In genomic region chr5:172800088-172800551, GRCh38 we compare ENCODE assay signal across 8 cellular contexts. TPM values are rescaled to one million over a fixed set of nuclear protein-coding genes. Genes with fewer than 3 reads are reported as not detected.
DNase-seq lines count a peak whose midpoint lies in the region; ATAC-seq, FAIRE-seq and TF ChIP-seq lines count a peak whose summit lies in the region.

No MANE protein-coding gene starts in this region.

- no peaks in the 10 kb centered on the region for H3K27me3 ChIP-seq in pancreas

- H3K4me1 Mint-ChIP-seq in stimulated activated naive B cell treated with anti-CD40 and anti-IgM and Interleukin-4, amounts not matched to agents 10 μg/mL and 1 μg/mL and 100 μg/mL, for 72 hours = peaks cover 6 to 9% of the 10 kb centered on the region in 2 donors

- peaks cover 0 to 6% (median 3%) of the 10 kb centered on the region in 3 donors for H3K4me1 ChIP-seq in pancreas

- FAIRE-seq in pancreas (lab: Jason Lieb, UNC) = no peak

- no peak overlapping the region for H3K27ac Mint-ChIP-seq in stimulated activated naive B cell treated with anti-CD40 and anti-IgM and Interleukin-4, amounts not matched to agents 10 μg/mL and 1 μg/mL and 100 μg/mL, for 72 hours

- H3K27me3 Mint-ChIP-seq in stimulated activated naive B cell treated with anti-CD40 and anti-IgM and Interleukin-4, amounts not matched to agents 10 μg/mL and 1 μg/mL and 100 μg/mL, for 72 hours = no peaks in the 10 kb centered on the region

- peak overlapping the region in 2 of 4 donors; percentile 20 to 48 for H3K27ac ChIP-seq in pancreas

- TF ChIP-seq CTCF in pancreas (IDR thresholded peaks at IDR 0.05) = no peak

- in situ Hi-C loops in Caki2 (cut with HindIII; ENCODE audit: low pct_unique_long_range_greater_than_20kb, low sequenced_read_pairs) = no loop called here

- WGBS in pancreas, 2 donors = 82 to 87% methylated on average over 16 of the region's 16 CpGs

- ATAC-seq in pancreas (peak in 3 of 4 donors; percentile 36 to 67 (median 59)), HG03108 (IDR thresholded peaks at IDR 0.05; ENCODE audit: unreplicated experiment) (no peak), HG02885 (IDR thresholded peaks at IDR 0.05; ENCODE audit: poor library complexity, unreplicated experiment) (no peak), GM21737 (IDR thresholded peaks at IDR 0.05; ENCODE audit: unreplicated experiment) (no peak)
- ATAC-seq in stimulated activated naive B cell treated with anti-CD40 and anti-IgM and Interleukin-4, amounts not matched to agents 10 μg/mL and 1 μg/mL and 100 μg/mL, for 72 hours (replicated peaks) = no peak

- H3K4me3 ChIP-seq in pancreas = no peak overlapping the region

- H3K36me3 Mint-ChIP-seq in stimulated activated naive B cell treated with anti-CD40 and anti-IgM and Interleukin-4, amounts not matched to agents 10 μg/mL and 1 μg/mL and 100 μg/mL, for 72 hours = no peaks in the 10 kb centered on the region

- intact Hi-C loops in pancreas (cut with DNase I) = no loop called here

- H3K36me3 ChIP-seq in pancreas = no peaks in the 10 kb centered on the region

- no peak overlapping the region for H3K4me3 Mint-ChIP-seq in stimulated activated naive B cell treated with anti-CD40 and anti-IgM and Interleukin-4, amounts not matched to agents 10 μg/mL and 1 μg/mL and 100 μg/mL, for 72 hours

- H3K9me3 Mint-ChIP-seq in stimulated activated naive B cell treated with anti-CD40 and anti-IgM and Interleukin-4, amounts not matched to agents 10 μg/mL and 1 μg/mL and 100 μg/mL, for 72 hours = no peaks in the 10 kb centered on the region

- DNase-seq in Caki2 (ENCODE audit: low read depth) = peak; percentile 69
- peak; percentile 97 for DNase-seq in SKM-1 treated with dmso at 0.1 percent for 144 hours (lab: John Stamatoyannopoulos, UW; ENCODE audit: unreplicated experiment)
- DNase-seq in glomerular visceral epithelial cell (ENCODE audit: extremely low spot score) = peak; percentile 66
- DNase-seq in pancreas = peak in 1 of 6 donors; percentile 64
- DNase-seq in stimulated activated naive B cell treated with anti-CD40 and anti-IgM and Interleukin-4, amounts not matched to agents 10 μg/mL and 1 μg/mL and 100 μg/mL, for 72 hours = no peak

- no peaks in the 10 kb centered on the region for H3K9me3 ChIP-seq in pancreas

RNA-seq across cellular contexts. Expression of gene DUSP1, which starts 29.1 kb away (rescaled TPM):
- 143 and 159 TPM in 2 replicates for total RNA-seq in Caki2 (2014; rRNA removed; shearing (Covaris generic); ENCODE audit: low replicate concordance)
- total RNA-seq in pancreas = 100 to 1,000 TPM in 1 of 6 donors, 10 to 100 TPM in 5; 18.6 to 198 (median 55.5) TPM
- polyA plus RNA-seq in pancreas = 10 to 100 TPM; 46.3 to 75.1 TPM

RNA-seq across cellular contexts. Expression of gene ERGIC1, which starts 33.9 kb away (rescaled TPM):
- total RNA-seq in Caki2 (2014; rRNA removed; shearing (Covaris generic); ENCODE audit: low replicate concordance) = 76.3 and 84.8 TPM in 2 replicates
- total RNA-seq in pancreas = 100 to 1,000 TPM in 1 of 6 donors, 10 to 100 TPM in 5; 58.3 to 101 (median 76.7) TPM
- 10 to 100 TPM; 54.8 to 60.3 TPM for polyA plus RNA-seq in pancreas

Comparison
In these comparisons a context has a peak if more than half of its experiments do, and no peak if none do; other contexts are left out.
1. ATAC-seq: peak in pancreas (3 of 4); none in HG03108 (single experiment), HG02885 (single experiment), stimulated activated naive B cell treated with anti-CD40 and anti-IgM and Interleukin-4, amounts not matched to agents 10 μg/mL and 1 μg/mL and 100 μg/mL, for 72 hours (0 of 2) and GM21737 (single experiment).